Comparison of ENCODE assay signal across 8 cellular contexts in genomic region chr6:44270526-44271405, GRCh38. TPM values are rescaled to one million over a fixed set of nuclear protein-coding genes. Genes with fewer than 3 reads are reported as not detected.
DNase-seq lines count a peak whose midpoint lies in the region; ATAC-seq and TF ChIP-seq lines count a peak whose summit lies in the region.

No MANE protein-coding gene starts in this region.

- no peak overlapping the region for H3K27ac ChIP-seq in CD4-positive, alpha-beta memory T cell (ENCODE audit: low read depth, low read length)
- H3K27ac ChIP-seq in ascending aorta: no peak overlapping the region

- peaks cover 31 to 48% of the 10 kb centered on the region in 2 donors for H3K27me3 Mint-ChIP-seq in CD4-positive, alpha-beta memory T cell
- H3K27me3 Mint-ChIP-seq in naive thymus-derived CD8-positive, alpha-beta T cell: peaks cover 22 to 44% (median 39%) of the 10 kb centered on the region in 5 donors

- CTCF ChIA-PET in CD4-positive, alpha-beta memory T cell (lab: Charles Lee; ENCODE audit: partially characterized antibody): interaction anchor here (1.4 to 8.3 kb wide), 3 partner anchors 16 to 98 kb away, joined by 4 to 82 read pairs (median 5); partner anchors contain the start of genes AARS2 and SLC35B2

- intact Hi-C loops in CD4-positive, alpha-beta memory T cell (cut with micrococcal nuclease): no loop called here
- intact Hi-C loops in ascending aorta (cut with DNase I): no loop called here

- H3K4me1 Mint-ChIP-seq in CD4-positive, alpha-beta memory T cell: peaks cover 0 to 17% (median 7%) of the 10 kb centered on the region in 4 donors
- peaks cover 13 to 32% (median 26%) of the 10 kb centered on the region in 4 donors for H3K4me1 Mint-ChIP-seq in naive thymus-derived CD8-positive, alpha-beta T cell

- H3K36me3 Mint-ChIP-seq in CD4-positive, alpha-beta memory T cell: peaks cover 0 to 5% of the 10 kb centered on the region in 2 donors
- peaks cover 0 to 2% (median 0%) of the 10 kb centered on the region in 3 donors for H3K36me3 Mint-ChIP-seq in naive thymus-derived CD8-positive, alpha-beta T cell

- H3K4me1 ChIP-seq in CD4-positive, alpha-beta memory T cell (ENCODE audit: insufficient read depth, low read length): peaks cover 7% of the 10 kb centered on the region
- H3K4me1 ChIP-seq in ascending aorta: peaks cover 0 to 2% of the 10 kb centered on the region in 2 donors

- DNase-seq in CD4-positive, alpha-beta memory T cell: no peak
- no peak for DNase-seq in Jurkat, Clone E6-1 (ENCODE audit: low read depth, low spot score)
- DNase-seq in ascending aorta (ENCODE audit: low spot score in 2 of 2): no peak
- DNase-seq in naive thymus-derived CD8-positive, alpha-beta T cell: no peak
- no peak for DNase-seq in NCI-H2196 (lab: John Stamatoyannopoulos, UW; ENCODE audit: unreplicated experiment)
- no peak for DNase-seq in cerebellar nuclear complex (lab: John Stamatoyannopoulos, UW)
- no peak for DNase-seq in DMS153 (lab: John Stamatoyannopoulos, UW)
- DNase-seq in EL: no peak

- no peaks in the 10 kb centered on the region for H3K9me3 ChIP-seq in CD4-positive, alpha-beta memory T cell (ENCODE audit: control insufficient read depth in 1 of 2, low read length in 2 of 2)
- H3K9me3 ChIP-seq in ascending aorta: no peaks in the 10 kb centered on the region

- H3K27ac Mint-ChIP-seq in CD4-positive, alpha-beta memory T cell: peak overlapping the region in 2 of 7 donors; percentile 35 to 74
- peak overlapping the region in 4 of 10 donors; percentile 50 to 74 (median 64) for H3K27ac Mint-ChIP-seq in naive thymus-derived CD8-positive, alpha-beta T cell

- TF ChIP-seq CTCF in ascending aorta (IDR thresholded peaks at IDR 0.05): no peak

- peak in 1 of 2 donors; percentile 51 for ATAC-seq in naive thymus-derived CD8-positive, alpha-beta T cell

- peaks cover 33% of the 10 kb centered on the region for H3K27me3 ChIP-seq in CD4-positive, alpha-beta memory T cell (ENCODE audit: insufficient read depth, low read length)
- H3K27me3 ChIP-seq in ascending aorta: peaks cover 19% of the 10 kb centered on the region

- H3K4me3 ChIP-seq in CD4-positive, alpha-beta memory T cell (ENCODE audit: low read length in 2 of 2): no peak overlapping the region
- H3K4me3 ChIP-seq in Jurkat, Clone E6-1 (ENCODE audit: low read length): peak overlapping the region; percentile 37
- H3K4me3 ChIP-seq in ascending aorta: peak overlapping the region; percentile 48 to 58

- peaks cover 0 to 2% (median 0%) of the 10 kb centered on the region in 8 donors for H3K9me3 Mint-ChIP-seq in CD4-positive, alpha-beta memory T cell
- no peaks in the 10 kb centered on the region for H3K9me3 Mint-ChIP-seq in naive thymus-derived CD8-positive, alpha-beta T cell

- POLR2A ChIA-PET in CD4-positive, alpha-beta memory T cell (lab: Charles Lee; ENCODE audit: partially characterized antibody): interaction anchor here (1.0 to 2.1 kb wide), 4 partner anchors 14 to 65 kb away, joined by 3 to 13 read pairs (median 4); partner anchors contain the start of genes HSP90AB1 and SLC35B2
- POLR2A ChIA-PET in naive thymus-derived CD8-positive, alpha-beta T cell (lab: Charles Lee): interaction anchor here (0.9 to 1.5 kb wide), 3 partner anchors 14 to 42 kb away, joined by 3 to 5 read pairs (median 4); partner anchors contain the start of gene AARS2

- no peaks in the 10 kb centered on the region for H3K36me3 ChIP-seq in CD4-positive, alpha-beta memory T cell (ENCODE audit: insufficient read depth, low read length)
- no peaks in the 10 kb centered on the region for H3K36me3 ChIP-seq in ascending aorta

- peak overlapping the region; percentile 64 to 79 (median 76) for H3K4me3 Mint-ChIP-seq in CD4-positive, alpha-beta memory T cell
- peak overlapping the region; percentile 65 to 87 (median 76) for H3K4me3 Mint-ChIP-seq in naive thymus-derived CD8-positive, alpha-beta T cell

RNA-seq across cellular contexts. Expression of gene TMEM151B, which starts 0.5 kb away (rescaled TPM):
- not detected for total RNA-seq in CD4-positive, alpha-beta memory T cell
- not detected for polyA plus RNA-seq in CD4-positive, alpha-beta memory T cell
- polyA plus RNA-seq in Jurkat, Clone E6-1 (2012; ENCODE audit: insufficient read depth, insufficient read length): 4.0 TPM
- total RNA-seq in ascending aorta: not detected
- not detected for total RNA-seq in naive thymus-derived CD8-positive, alpha-beta T cell
- polyA plus RNA-seq in naive thymus-derived CD8-positive, alpha-beta T cell: not detected

RNA-seq across cellular contexts. Expression of gene NFKBIE, which starts 5.4 kb away (rescaled TPM):
- 10 to 100 TPM; 12.7 to 15.0 TPM for total RNA-seq in CD4-positive, alpha-beta memory T cell
- 1 to 10 TPM; 8.0 to 8.3 TPM for polyA plus RNA-seq in CD4-positive, alpha-beta memory T cell
- polyA plus RNA-seq in Jurkat, Clone E6-1 (2012; ENCODE audit: insufficient read depth, insufficient read length): 14.1 TPM
- total RNA-seq in ascending aorta: 1.9 TPM
- total RNA-seq in naive thymus-derived CD8-positive, alpha-beta T cell: 10 to 100 TPM; 11.4 to 14.4 TPM
- 1 to 10 TPM; 2.7 to 4.1 (median 3.6) TPM for polyA plus RNA-seq in naive thymus-derived CD8-positive, alpha-beta T cell

RNA-seq across cellular contexts. Expression of gene SLC35B2, which starts 13.4 kb away (rescaled TPM):
- total RNA-seq in CD4-positive, alpha-beta memory T cell: 10 to 100 TPM; 20.7 to 20.9 TPM
- 10 to 100 TPM; 41.6 to 65.3 TPM for polyA plus RNA-seq in CD4-positive, alpha-beta memory T cell
- 48.0 TPM for polyA plus RNA-seq in Jurkat, Clone E6-1 (2012; ENCODE audit: insufficient read depth, insufficient read length)
- total RNA-seq in ascending aorta: 9.9 TPM
- 10 to 100 TPM; 18.0 to 18.3 TPM for total RNA-seq in naive thymus-derived CD8-positive, alpha-beta T cell
- polyA plus RNA-seq in naive thymus-derived CD8-positive, alpha-beta T cell: 10 to 100 TPM; 31.9 to 40.1 (median 39.0) TPM

RNA-seq across cellular contexts. Expression of gene HSP90AB1, which starts 23.9 kb away (rescaled TPM):
- 100 to 1,000 TPM; 303 to 324 TPM for total RNA-seq in CD4-positive, alpha-beta memory T cell
- polyA plus RNA-seq in CD4-positive, alpha-beta memory T cell: 100 to 1,000 TPM; 384 to 432 TPM
- polyA plus RNA-seq in Jurkat, Clone E6-1 (2012; ENCODE audit: insufficient read depth, insufficient read length): 1,225 TPM
- total RNA-seq in ascending aorta: 354 TPM
- 100 to 1,000 TPM; 480 to 502 TPM for total RNA-seq in naive thymus-derived CD8-positive, alpha-beta T cell
- 100 to 1,000 TPM; 420 to 607 (median 518) TPM for polyA plus RNA-seq in naive thymus-derived CD8-positive, alpha-beta T cell

RNA-seq across cellular contexts. Expression of gene AARS2, which starts 42.4 kb away (rescaled TPM):
- 10 to 100 TPM; 23.7 to 25.6 TPM for total RNA-seq in CD4-positive, alpha-beta memory T cell
- polyA plus RNA-seq in CD4-positive, alpha-beta memory T cell: 10 to 100 TPM in 1 of 2 donors, 1 to 10 TPM in 1; 4.2 to 10.1 TPM
- 22.4 TPM for polyA plus RNA-seq in Jurkat, Clone E6-1 (2012; ENCODE audit: insufficient read depth, insufficient read length)
- total RNA-seq in ascending aorta: 4.5 TPM
- total RNA-seq in naive thymus-derived CD8-positive, alpha-beta T cell: 10 to 100 TPM; 23.8 to 24.1 TPM
- 10 to 100 TPM in 1 of 3 donors, 1 to 10 TPM in 2; 5.2 to 13.5 (median 6.3) TPM for polyA plus RNA-seq in naive thymus-derived CD8-positive, alpha-beta T cell

Comparison
In these comparisons a context has a peak if more than half of its experiments do, and no peak if none do; other contexts are left out.
1. H3K4me3 ChIP-seq: peak in Jurkat, Clone E6-1 (single experiment) and ascending aorta (2 of 2); none in CD4-positive, alpha-beta memory T cell (0 of 2).